Comparison of ENCODE assay signal across 7 cellular contexts in genomic region chr5:59034498-59035186, GRCh38.
DNase-seq lines count a peak whose midpoint lies in the region; ATAC-seq, FAIRE-seq and TF ChIP-seq lines count a peak whose summit lies in the region.

No MANE protein-coding gene starts in this region.

- peaks cover 78% of the 10 kb centered on the region for H3K36me3 Mint-ChIP-seq in activated CD8-positive, alpha-beta T cell treated with anti-CD3 and anti-CD28 coated beads, Interleukin-2, amount 10 ng/mL, durations not matched to agents 7 days and 5 days (ENCODE audit: low read depth)

- H3K36me3 ChIP-seq in Loucy (ENCODE audit: insufficient read depth, low read length) (no peaks in the 10 kb centered on the region), thymus (ENCODE audit: control insufficient read depth, insufficient read depth) (peaks cover 4% of the 10 kb centered on the region)

- H3K4me2 ChIP-seq in Loucy (ENCODE audit: low read depth, low read length, poor library complexity, severe bottlenecking) = peak overlapping the region; percentile 62

- peak overlapping the region; percentile 83 for H3K4me3 Mint-ChIP-seq in activated CD8-positive, alpha-beta T cell treated with anti-CD3 and anti-CD28 coated beads, Interleukin-2, amount 10 ng/mL, durations not matched to agents 7 days and 5 days

- H3K27ac Mint-ChIP-seq in activated CD8-positive, alpha-beta T cell treated with anti-CD3 and anti-CD28 coated beads, Interleukin-2, amount 10 ng/mL, durations not matched to agents 7 days and 5 days = peak overlapping the region; percentile 78

- ATAC-seq in GM18498 (IDR thresholded peaks at IDR 0.05; ENCODE audit: unreplicated experiment) (peak; percentile 43), right cardiac atrium (no peak)
- ATAC-seq in activated CD8-positive, alpha-beta T cell treated with anti-CD3 and anti-CD28 coated beads, Interleukin-2, amount 10 ng/mL, durations not matched to agents 7 days and 5 days = peak; percentile 16

- H3K9me2 ChIP-seq in Loucy (replicated peaks; ENCODE audit: low read depth, low read length) = no peaks in the 10 kb centered on the region

- peaks cover 48% of the 10 kb centered on the region for H3K4me1 Mint-ChIP-seq in activated CD8-positive, alpha-beta T cell treated with anti-CD3 and anti-CD28 coated beads, Interleukin-2, amount 10 ng/mL, durations not matched to agents 7 days and 5 days (ENCODE audit: low read depth)

- peak; percentile 82 for TF ChIP-seq CTCF in Loucy (conservative IDR thresholded peaks at IDR 0.05; ENCODE audit: low read length)

- no peak overlapping the region for H3K9ac ChIP-seq in Loucy (ENCODE audit: low read depth, low read length, poor library complexity, severe bottlenecking)

- no peaks in the 10 kb centered on the region for H3F3A ChIP-seq in Loucy (ENCODE audit: low read depth)

- peaks cover 18% of the 10 kb centered on the region for H3K4me1 ChIP-seq in Loucy (ENCODE audit: insufficient read depth, low read length, poor library complexity, severe bottlenecking)
- H3K4me1 ChIP-seq in right cardiac atrium (ENCODE audit: control insufficient read depth, insufficient read depth, low read length) = no peaks in the 10 kb centered on the region
- H3K4me1 ChIP-seq in thymus (ENCODE audit: control insufficient read depth, insufficient read depth, low read length) = peaks cover 2% of the 10 kb centered on the region

- H3K9me3 Mint-ChIP-seq in activated CD8-positive, alpha-beta T cell treated with anti-CD3 and anti-CD28 coated beads, Interleukin-2, amount 10 ng/mL, durations not matched to agents 7 days and 5 days (ENCODE audit: insufficient read depth) = peaks cover 4% of the 10 kb centered on the region

- peak overlapping the region; percentile 53 for H3K27ac ChIP-seq in right cardiac atrium (ENCODE audit: low read length)
- no peak overlapping the region for H3K27ac ChIP-seq in thymus (ENCODE audit: low read depth)

- H3K79me2 ChIP-seq in Loucy (ENCODE audit: insufficient read depth, low read length) = no peaks in the 10 kb centered on the region

- DNase-seq in COLO829 (ENCODE audit: low spot score) = peak; percentile 21
- DNase-seq in activated CD8-positive, alpha-beta T cell treated with anti-CD3 and anti-CD28 coated beads, Interleukin-2, amount 10 ng/mL, durations not matched to agents 7 days and 5 days = peak; percentile 52
- DNase-seq in right cardiac atrium = no peak
- DNase-seq in GM19239 (ENCODE audit: insufficient read length, low spot score) = no peak

- 0 out of 2 replicates have a peak overlapping the region, but pooled peaks have one; percentile 41 for H2AFZ ChIP-seq in Loucy (ENCODE audit: low read length)

- H3K9me3 ChIP-seq in Loucy (ENCODE audit: insufficient read depth, low read depth, low read length) (no peaks in the 10 kb centered on the region), right cardiac atrium (ENCODE audit: control insufficient read depth, low read length) (no peaks in the 10 kb centered on the region), thymus (ENCODE audit: control insufficient read depth) (no peaks in the 10 kb centered on the region)

- CTCF ChIA-PET in activated CD8-positive, alpha-beta T cell treated with anti-CD3 and anti-CD28 coated beads, Interleukin-2, amount 10 ng/mL, durations not matched to agents 7 days and 5 days (lab: Charles Lee) = interaction anchor here (0.7 to 6.4 kb wide), 37 partner anchors 10 to 182 kb away, joined by 3 to 234 read pairs (median 6); no protein-coding TSS in a partner anchor

- no peaks in the 10 kb centered on the region for H4K20me1 ChIP-seq in Loucy (ENCODE audit: insufficient read depth, low read length, poor library complexity, severe bottlenecking)

- peak overlapping the region; percentile 34 for H3K4me3 ChIP-seq in Loucy (ENCODE audit: low read length, poor library complexity, severe bottlenecking)
- H3K4me3 ChIP-seq in right cardiac atrium (ENCODE audit: low read length) = peak overlapping the region; percentile 7
- H3K4me3 ChIP-seq in thymus (ENCODE audit: low read length) = peak overlapping the region; percentile 28

- intact Hi-C loops in right cardiac atrium (cut with DNase I) = loop anchor here in 3 of 4 donors (5.0 to 10.0 kb wide), 4 partner anchors 93 to 330 kb away; no protein-coding TSS in a partner anchor

- 67% methylated on average over 3 of the region's 3 CpGs for WGBS in right cardiac atrium
- 79% methylated on average over 3 of the region's 3 CpGs for WGBS in thymus

- POLR2A ChIA-PET in activated CD8-positive, alpha-beta T cell treated with anti-CD3 and anti-CD28 coated beads, Interleukin-2, amount 10 ng/mL, durations not matched to agents 7 days and 5 days (lab: Charles Lee) = interaction anchor here (0.6 to 4.4 kb wide), 7 partner anchors 22 to 1666 kb away, joined by 3 to 51 read pairs (median 5); no protein-coding TSS in a partner anchor

- no peaks in the 10 kb centered on the region for H3K27me3 Mint-ChIP-seq in activated CD8-positive, alpha-beta T cell treated with anti-CD3 and anti-CD28 coated beads, Interleukin-2, amount 10 ng/mL, durations not matched to agents 7 days and 5 days (ENCODE audit: low read depth)

- H3K27me3 ChIP-seq in Loucy (ENCODE audit: insufficient read depth, low read length, poor library complexity, severe bottlenecking) = no peaks in the 10 kb centered on the region
- H3K27me3 ChIP-seq in right cardiac atrium (ENCODE audit: control insufficient read depth, insufficient read depth) = no peaks in the 10 kb centered on the region
- H3K27me3 ChIP-seq in thymus (ENCODE audit: control insufficient read depth, insufficient read depth) = no peaks in the 10 kb centered on the region

- FAIRE-seq in GM19239 (lab: Jason Lieb, UNC) = no peak

Comparison
In these comparisons a context has a peak if more than half of its experiments do, and no peak if none do; other contexts are left out.
1. DNase-seq: peak in COLO829 (single experiment) and activated CD8-positive, alpha-beta T cell treated with anti-CD3 and anti-CD28 coated beads, Interleukin-2, amount 10 ng/mL, durations not matched to agents 7 days and 5 days (single experiment); none in right cardiac atrium (0 of 3) and GM19239 (single experiment).
2. ATAC-seq: peak in GM18498 (single experiment) and activated CD8-positive, alpha-beta T cell treated with anti-CD3 and anti-CD28 coated beads, Interleukin-2, amount 10 ng/mL, durations not matched to agents 7 days and 5 days (single experiment); none in right cardiac atrium (0 of 2).
3. Peak in every context shown above with its lines, with median percentiles within 50 percentile points of each other: H3K4me3 ChIP-seq.